Comparison of ENCODE assay signal across 8 cellular contexts in genomic region chr3:58434170-58434507, GRCh38. TPM values are rescaled to one million over a fixed set of nuclear protein-coding genes. Genes with fewer than 3 reads are reported as not detected.
A peak's percentile ranks its signal among the peaks of the same experiment; 100 is the strongest.
DNase-seq lines count a peak whose midpoint lies in the region; ATAC-seq and TF ChIP-seq lines count a peak whose summit lies in the region.

No MANE protein-coding gene starts in this region.

- TF ChIP-seq EP300 in transverse colon (IDR thresholded peaks at IDR 0.05; ENCODE audit: low read depth) = no peak

- peak overlapping the region; percentile 91 for H3K4me3 Mint-ChIP-seq in activated naive CD4-positive, alpha-beta T cell treated with anti-CD3 and anti-CD28 coated beads for 36 hours

- peaks cover 7% of the 10 kb centered on the region for H3K36me3 Mint-ChIP-seq in activated naive CD4-positive, alpha-beta T cell treated with anti-CD3 and anti-CD28 coated beads for 36 hours (ENCODE audit: low read depth)
- H3K36me3 Mint-ChIP-seq in activated naive CD4-positive, alpha-beta T cell treated with anti-CD3 and anti-CD28 coated beads, Interleukin-2, amount 50 U/mL, for 72 hours = peaks cover 0 to 12% of the 10 kb centered on the region in 2 donors

- no peaks in the 10 kb centered on the region for H3K27me3 Mint-ChIP-seq in activated naive CD4-positive, alpha-beta T cell treated with anti-CD3 and anti-CD28 coated beads for 36 hours (ENCODE audit: low read depth)

- intact Hi-C loops in activated naive CD4-positive, alpha-beta T cell treated with anti-CD3 and anti-CD28 coated beads for 36 hours (cut with micrococcal nuclease) = loop anchor here (5.0 to 10.0 kb wide), 2 partner anchors 197 to 409 kb away; partner anchors contain the start of gene ABHD6
- intact Hi-C loops in transverse colon (cut with DNase I; ENCODE audit: low total_unique reads) = no loop called here

- peaks cover 20% of the 10 kb centered on the region for H3K4me1 Mint-ChIP-seq in activated naive CD4-positive, alpha-beta T cell treated with anti-CD3 and anti-CD28 coated beads for 36 hours (ENCODE audit: low read depth)

- H3K36me3 ChIP-seq in lung (ENCODE audit: control insufficient read depth in 2 of 2, insufficient read depth in 2 of 2, low read length in 2 of 2) (peaks cover 10 to 12% of the 10 kb centered on the region in 2 donors), transverse colon (peaks cover 0 to 30% (median 12%) of the 10 kb centered on the region in 4 donors)

- in situ Hi-C loops in astrocyte of the spinal cord (cut with HindIII; ENCODE audit: low sequenced_read_pairs) = no loop called here
- in situ Hi-C loops in transverse colon (cut with MboI; ENCODE audit: low pct_ligation_motif_present in 1 of 4, low pct_unique_long_range_greater_than_20kb in 1 of 4, low sequenced_read_pairs in 3 of 4) = no loop called here

- H3K9me3 ChIP-seq in lung (ENCODE audit: control insufficient read depth in 2 of 2, insufficient read depth in 1 of 2, low read length in 1 of 2) = no peaks in the 10 kb centered on the region
- no peaks in the 10 kb centered on the region for H3K9me3 ChIP-seq in transverse colon

- WGBS in lung, 2 donors = 64 to 66% methylated on average over 3 of the region's 3 CpGs
- WGBS in transverse colon (ENCODE audit: low coverage in 1 of 2), 2 donors = 62 to 94% methylated on average over 2 to 3 of the region's 3 CpGs

- no peak for ATAC-seq in activated naive CD4-positive, alpha-beta T cell treated with anti-CD3 and anti-CD28 coated beads, Interleukin-2, amount 50 U/mL, for 72 hours
- peak; percentile 1 for ATAC-seq in lung (ENCODE audit: insufficient read depth, low FRiP score)
- ATAC-seq in GM19351 (IDR thresholded peaks at IDR 0.05; ENCODE audit: unreplicated experiment) = no peak
- no peak for ATAC-seq in HG03571 (IDR thresholded peaks at IDR 0.05; ENCODE audit: unreplicated experiment)

- no peak for DNase-seq in activated naive CD4-positive, alpha-beta T cell treated with anti-CD3 and anti-CD28 coated beads for 36 hours
- no peak for DNase-seq in activated naive CD4-positive, alpha-beta T cell treated with anti-CD3 and anti-CD28 coated beads, Interleukin-2, amount 50 U/mL, for 72 hours (ENCODE audit: low spot score in 2 of 2)
- DNase-seq in astrocyte of the spinal cord (ENCODE audit: low read depth, low spot score) (no peak), lung (ENCODE audit: low spot score) (no peak), transverse colon (no peak), NCI-H2107 treated with DMSO at 0.1 percent for 48 hours (lab: John Stamatoyannopoulos, UW; ENCODE audit: unreplicated experiment) (no peak)

- no peaks in the 10 kb centered on the region for H3K27me3 ChIP-seq in lung (ENCODE audit: control insufficient read depth, insufficient read depth)
- H3K27me3 ChIP-seq in transverse colon = no peaks in the 10 kb centered on the region

- H3K27ac ChIP-seq in lung (ENCODE audit: low read depth in 1 of 2, low read length in 1 of 2) (peak overlapping the region; percentile 62 to 86), transverse colon (peak overlapping the region; percentile 90 to 92 (median 90))

- CTCF ChIA-PET in activated naive CD4-positive, alpha-beta T cell treated with anti-CD3 and anti-CD28 coated beads for 36 hours (lab: Charles Lee) = interaction anchor here (0.6 to 1.6 kb wide), 3 partner anchors 19 to 62 kb away, joined by 3 to 4 read pairs (median 4); no protein-coding TSS in a partner anchor

- peaks cover 0 to 2% of the 10 kb centered on the region in 2 donors for H3K4me1 ChIP-seq in lung (ENCODE audit: control insufficient read depth in 2 of 2, insufficient read depth in 2 of 2, low read length in 2 of 2)
- H3K4me1 ChIP-seq in transverse colon = peaks cover 10 to 26% (median 20%) of the 10 kb centered on the region in 4 donors

- TF ChIP-seq POLR2A in transverse colon (IDR thresholded peaks at IDR 0.05) = no peak

- TF ChIP-seq CTCF in astrocyte of the spinal cord (IDR thresholded peaks at IDR 0.05; ENCODE audit: low read depth, low read length) = no peak
- TF ChIP-seq CTCF in lung (IDR thresholded peaks at IDR 0.05; ENCODE audit: control extremely low read depth, extremely low read depth) = no peak
- no peak for TF ChIP-seq CTCF in transverse colon (IDR thresholded peaks at IDR 0.05)

- no peaks in the 10 kb centered on the region for H3K9me3 Mint-ChIP-seq in activated naive CD4-positive, alpha-beta T cell treated with anti-CD3 and anti-CD28 coated beads for 36 hours
- no peaks in the 10 kb centered on the region for H3K9me3 Mint-ChIP-seq in activated naive CD4-positive, alpha-beta T cell treated with anti-CD3 and anti-CD28 coated beads, Interleukin-2, amount 50 U/mL, for 72 hours

- peak overlapping the region; percentile 67 for H3K27ac Mint-ChIP-seq in activated naive CD4-positive, alpha-beta T cell treated with anti-CD3 and anti-CD28 coated beads for 36 hours
- H3K27ac Mint-ChIP-seq in activated naive CD4-positive, alpha-beta T cell treated with anti-CD3 and anti-CD28 coated beads, Interleukin-2, amount 50 U/mL, for 72 hours = peak overlapping the region in 1 of 2 donors; percentile 92

- H3K4me3 ChIP-seq in astrocyte of the spinal cord (ENCODE audit: low read depth, low read length) (peak overlapping the region; percentile 91), lung (no peak overlapping the region), transverse colon (peak overlapping the region in 3 of 4 donors; percentile 55 to 85 (median 73))

RNA-seq across cellular contexts. Expression of gene PDHB, which starts 0.5 kb away (rescaled TPM):
- 10 to 100 TPM; 51.6 to 53.7 TPM for total RNA-seq in activated naive CD4-positive, alpha-beta T cell treated with anti-CD3 and anti-CD28 coated beads for 36 hours
- total RNA-seq in activated naive CD4-positive, alpha-beta T cell treated with anti-CD3 and anti-CD28 coated beads, Interleukin-2, amount 50 U/mL, for 72 hours = 10 to 100 TPM; 53.0 to 56.5 TPM
- total RNA-seq in lung (10 to 100 TPM; 50.8 to 63.5 TPM), transverse colon (10 to 100 TPM; 22.7 to 99.7 (median 73.7) TPM)
- polyA plus RNA-seq in lung = 10 to 100 TPM; 62.6 to 67.6 TPM

RNA-seq across cellular contexts. Expression of gene KCTD6, which starts 57.8 kb away (rescaled TPM):
- total RNA-seq in activated naive CD4-positive, alpha-beta T cell treated with anti-CD3 and anti-CD28 coated beads for 36 hours = 1 to 10 TPM; 8.4 to 9.9 TPM
- total RNA-seq in activated naive CD4-positive, alpha-beta T cell treated with anti-CD3 and anti-CD28 coated beads, Interleukin-2, amount 50 U/mL, for 72 hours = 1 to 10 TPM; 2.5 to 5.7 TPM
- total RNA-seq in lung = 10 to 100 TPM in 1 of 2 donors, 1 to 10 TPM in 1; 7.2 to 18.0 TPM
- 1 to 10 TPM; 5.4 to 8.4 TPM for polyA plus RNA-seq in lung
- total RNA-seq in transverse colon = 10 to 100 TPM in 2 of 4 donors, 1 to 10 TPM in 2; 3.0 to 15.7 (median 11.2) TPM
